Comparison of ENCODE assay signal across 11 cellular contexts in the genomic region with DNA sequence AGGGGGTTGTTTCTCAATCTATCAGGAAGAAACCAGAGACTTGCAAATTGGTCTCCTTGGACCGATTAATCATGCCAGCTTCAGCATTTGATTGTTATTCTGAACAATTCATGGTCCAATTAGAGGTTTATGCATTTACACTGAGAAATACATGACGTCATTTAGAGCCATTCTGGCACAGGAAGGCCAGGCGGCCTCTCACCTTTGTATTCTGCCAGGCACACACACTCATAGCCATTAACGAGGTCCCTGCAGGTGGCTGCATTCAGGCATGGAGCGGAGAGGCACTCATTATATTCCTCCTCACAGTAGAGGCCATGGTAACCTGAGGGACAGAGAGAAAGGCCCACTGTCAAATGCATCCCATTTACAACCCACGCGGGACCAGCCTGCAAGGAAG.
A peak's percentile ranks its signal among the peaks of the same experiment; 100 is the strongest.
DNase-seq lines count a peak whose midpoint lies in the region; TF ChIP-seq lines count a peak whose summit lies in the region.
"Had no signal": no experiment of that assay in that cellular context is flagged by ENCODE, and none has a peak within 500 bp of the region (broad histone marks: within the 10 kb centered on the region; RNA-seq: fewer than 3 reads in every experiment).

No MANE protein-coding gene starts in this region.

- H4K20me1 ChIP-seq in osteoblast (ENCODE audit: insufficient read depth, low read length) = no peaks in the 10 kb centered on the region

- H3K9me3 ChIP-seq in osteoblast (ENCODE audit: low read depth, low read length) = no peaks in the 10 kb centered on the region
- H3K9me3 ChIP-seq: MG63 had no signal

- no peaks in the 10 kb centered on the region for H3K79me2 ChIP-seq in osteoblast (ENCODE audit: insufficient read depth, low read length)

- H3K4me2 ChIP-seq in osteoblast (ENCODE audit: insufficient read depth, low read length) = no peak overlapping the region

- H3K27ac ChIP-seq in osteoblast (ENCODE audit: low read depth, low read length) = no peak overlapping the region

- H2AFZ ChIP-seq in osteoblast (ENCODE audit: low read length) = no peak overlapping the region

- TF ChIP-seq CTCF in osteoblast (IDR thresholded peaks at IDR 0.05; ENCODE audit: extremely low read depth, low read depth, low read length) = no peak

- peaks cover 4% of the 10 kb centered on the region for H3K4me1 ChIP-seq in osteoblast (ENCODE audit: insufficient read depth, low read length)

- H3K27me3 ChIP-seq in osteoblast (ENCODE audit: insufficient read depth, low read length) = no peaks in the 10 kb centered on the region
- H3K27me3 ChIP-seq: MG63 had no signal

- no peaks in the 10 kb centered on the region for H3K36me3 ChIP-seq in osteoblast (ENCODE audit: insufficient read depth, low read length)
- H3K36me3 ChIP-seq: MG63 had no signal

- peak; percentile 15 for DNase-seq in A172 (ENCODE audit: low spot score)
- peak; percentile 68 for DNase-seq in NCI-H1417 treated with DMSO at 0.1 percent for 48 hours (lab: John Stamatoyannopoulos, UW)
- peak; percentile 93 for DNase-seq in NCI-H774 (lab: John Stamatoyannopoulos, UW)
- DNase-seq in iPS-NIHi7 (ENCODE audit: extremely low spot score) = peak; percentile 41
- DNase-seq in activated CD4-positive, alpha-beta T cell treated with anti-CD3 and anti-CD28 coated beads for 48 hours = no peak
- no peak for DNase-seq in osteoblast (ENCODE audit: insufficient read length, low spot score, missing footprints)
- no peak for DNase-seq in stimulated activated CD4-positive, alpha-beta T cell treated with anti-CD3 and anti-CD28 coated beads, Interleukin-4, amount 100 ng/mL, for 1 hour
- DNase-seq in KG1 (lab: John Stamatoyannopoulos, UW) = no peak
- DNase-seq: activated CD4-positive, CD25-positive, alpha-beta regulatory T cell treated with anti-CD3 and anti-CD28 coated beads, Interleukin-2, amount 50 U/mL, for 72 hours; MG63; trophoblast cell had no signal

- H3K4me3 ChIP-seq in osteoblast (ENCODE audit: insufficient read depth, low read length) = no peak overlapping the region
- H3K4me3 ChIP-seq: MG63 had no signal

Comparison
In these comparisons a context has a peak if more than half of its experiments do, and no peak if none do; other contexts are left out.
1. DNase-seq: peak in A172 (single experiment), NCI-H1417 treated with DMSO at 0.1 percent for 48 hours (single experiment), NCI-H774 (single experiment) and iPS-NIHi7 (single experiment); none in activated CD4-positive, alpha-beta T cell treated with anti-CD3 and anti-CD28 coated beads for 48 hours (single experiment), osteoblast (single experiment), stimulated activated CD4-positive, alpha-beta T cell treated with anti-CD3 and anti-CD28 coated beads, Interleukin-4, amount 100 ng/mL, for 1 hour (single experiment) and KG1 (single experiment).